ENCODE assay signal across 8 cellular contexts in genomic region chr5:180090098-180090768, GRCh38. TPM values are rescaled to one million over a fixed set of nuclear protein-coding genes. Genes with fewer than 3 reads are reported as not detected.
DNase-seq lines count a peak whose midpoint lies in the region; ATAC-seq and TF ChIP-seq lines count a peak whose summit lies in the region.

No MANE protein-coding gene starts in this region.

- H4K20me1 ChIP-seq in mammary epithelial cell (ENCODE audit: insufficient read depth, low read length) = no peaks in the 10 kb centered on the region

- H3K9me3 ChIP-seq in WERI-Rb-1 (ENCODE audit: severe bottlenecking) (no peaks in the 10 kb centered on the region), mammary epithelial cell (replicated peaks; ENCODE audit: insufficient read depth, low read length) (no peaks in the 10 kb centered on the region)

- peak overlapping the region; percentile 39 for H3K4me3 ChIP-seq in WERI-Rb-1 (ENCODE audit: low read depth, low read length)
- peak overlapping the region; percentile 6 to 49 (median 38) for H3K4me3 ChIP-seq in mammary epithelial cell (replicated peaks in 1 of 3; ENCODE audit: insufficient read depth in 1 of 3, low read depth in 2 of 3, low read length in 3 of 3)

- peak overlapping the region; percentile 77 for H3K4me2 ChIP-seq in mammary epithelial cell (ENCODE audit: insufficient read depth, low read depth, low read length)

- no peaks in the 10 kb centered on the region for H3K9me3 Mint-ChIP-seq in immature natural killer cell

- dilution Hi-C loops in mammary epithelial cell (cut with HindIII; ENCODE audit: low sequenced_read_pairs) = no loop called here

- peaks cover 19 to 36% (median 31%) of the 10 kb centered on the region in 3 donors for H3K27me3 Mint-ChIP-seq in immature natural killer cell (ENCODE audit: low read depth in 3 of 3)

- H3K27ac ChIP-seq in WERI-Rb-1 (peak overlapping the region; percentile 56), mammary epithelial cell (ENCODE audit: insufficient read depth, low read depth, low read length) (no peak overlapping the region)

- CTCF ChIA-PET in mammary epithelial cell (lab: Charles Lee; ENCODE audit: low non-redundant PET) = interaction anchor here (0.6 kb wide), 1 partner anchor 10 kb away, joined by 4 read pairs; no protein-coding TSS in a partner anchor

- H3K27ac Mint-ChIP-seq in immature natural killer cell = peak overlapping the region in 3 of 6 donors; percentile 55 to 75 (median 69)

- no peak overlapping the region for H3K9ac ChIP-seq in mammary epithelial cell (ENCODE audit: insufficient read depth, low read length)

- H3K79me2 ChIP-seq in mammary epithelial cell (ENCODE audit: insufficient read depth, low read length) = no peaks in the 10 kb centered on the region

- H3K4me3 Mint-ChIP-seq in immature natural killer cell = peak overlapping the region; percentile 77 to 89 (median 80)

- DNase-seq in GF-D8 (lab: John Stamatoyannopoulos, UW) = peak; percentile 7
- peak; percentile 48 for DNase-seq in LHCN-M2 (ENCODE audit: low read depth)
- peak; percentile 56 for DNase-seq in WERI-Rb-1
- DNase-seq in mammary epithelial cell = peak; percentile 30
- DNase-seq in immature natural killer cell = peak; percentile 78 to 85 (median 83)
- peak; percentile 29 for DNase-seq in smooth muscle cell of the brain vasculature (ENCODE audit: low read depth, low spot score)

- no peak for ATAC-seq in HG02678 (IDR thresholded peaks at IDR 0.05; ENCODE audit: unreplicated experiment)
- no peak for ATAC-seq in HG02571 (IDR thresholded peaks at IDR 0.05; ENCODE audit: unreplicated experiment)

- H3K27me3 ChIP-seq in WERI-Rb-1 (ENCODE audit: insufficient read depth, low read depth, severe bottlenecking) = no peaks in the 10 kb centered on the region
- peaks cover 2% of the 10 kb centered on the region for H3K27me3 ChIP-seq in mammary epithelial cell (ENCODE audit: insufficient read depth, low read length)

- H3K36me3 ChIP-seq in WERI-Rb-1 = no peaks in the 10 kb centered on the region
- H3K36me3 ChIP-seq in mammary epithelial cell (ENCODE audit: insufficient read depth, low read length) = no peaks in the 10 kb centered on the region

- intact Hi-C loops in mammary epithelial cell (cut with micrococcal nuclease) = loop anchor here (2.0 kb wide), 7 partner anchors 19 to 327 kb away; partner anchors contain the start of genes MRNIP and RNF130

- peaks cover 38 to 40% of the 10 kb centered on the region in 2 donors for H3K4me1 Mint-ChIP-seq in immature natural killer cell

- H2AFZ ChIP-seq in mammary epithelial cell (ENCODE audit: low read depth, low read length) = peak overlapping the region; percentile 78

- WGBS in mammary epithelial cell (ENCODE audit: low coverage, missing lambda C conversion rate) = 21% methylated on average over 14 of the region's 58 CpGs

- no peaks in the 10 kb centered on the region for H3K36me3 Mint-ChIP-seq in immature natural killer cell

- in situ Hi-C loops in mammary epithelial cell (cut with MboI; ENCODE audit: low sequenced_read_pairs in 2 of 2) = no loop called here

- no peaks in the 10 kb centered on the region for H3K4me1 ChIP-seq in mammary epithelial cell (ENCODE audit: insufficient read depth, low read length)

- peak; percentile 68 for TF ChIP-seq CTCF in WERI-Rb-1 (IDR thresholded peaks at IDR 0.05; ENCODE audit: low read depth, low read length)
- peak; percentile 31 to 76 for TF ChIP-seq CTCF in mammary epithelial cell (conservative IDR thresholded peaks at IDR 0.05 in 1 of 2, IDR thresholded peaks at IDR 0.05 in 1 of 2; ENCODE audit: extremely low read depth in 1 of 2, insufficient read depth in 1 of 2, low read depth in 1 of 2, low read length in 2 of 2)

- no TSS peak for BruUV-seq in mammary epithelial cell (replicated peaks; lab: Mats Ljungman, UMichigan)

RNA-seq across cellular contexts. Expression of gene RNF130, which starts 18.7 kb away (rescaled TPM):
- total RNA-seq in LHCN-M2 (2014; rRNA removed) (28.1 and 30.0 TPM in 2 replicates), mammary epithelial cell (10 to 100 TPM; 13.3 to 18.4 TPM)
- 18.0 TPM for polyA plus RNA-seq in LHCN-M2 (2012)
- polyA plus RNA-seq in mammary epithelial cell (14.8 TPM), immature natural killer cell (10 to 100 TPM; 24.8 to 42.8 (median 38.2) TPM)
- polyA minus RNA-seq in mammary epithelial cell = 15.6 TPM

Comparison
In these comparisons a context has a peak if more than half of its experiments do, and no peak if none do; other contexts are left out.
1. DNase-seq: peak in every context shown above with its lines; median percentile 83 in immature natural killer cell; 56 in WERI-Rb-1; 48 in LHCN-M2; 30 in mammary epithelial cell; 29 in smooth muscle cell of the brain vasculature; 7 in GF-D8.